In the genomic region with DNA sequence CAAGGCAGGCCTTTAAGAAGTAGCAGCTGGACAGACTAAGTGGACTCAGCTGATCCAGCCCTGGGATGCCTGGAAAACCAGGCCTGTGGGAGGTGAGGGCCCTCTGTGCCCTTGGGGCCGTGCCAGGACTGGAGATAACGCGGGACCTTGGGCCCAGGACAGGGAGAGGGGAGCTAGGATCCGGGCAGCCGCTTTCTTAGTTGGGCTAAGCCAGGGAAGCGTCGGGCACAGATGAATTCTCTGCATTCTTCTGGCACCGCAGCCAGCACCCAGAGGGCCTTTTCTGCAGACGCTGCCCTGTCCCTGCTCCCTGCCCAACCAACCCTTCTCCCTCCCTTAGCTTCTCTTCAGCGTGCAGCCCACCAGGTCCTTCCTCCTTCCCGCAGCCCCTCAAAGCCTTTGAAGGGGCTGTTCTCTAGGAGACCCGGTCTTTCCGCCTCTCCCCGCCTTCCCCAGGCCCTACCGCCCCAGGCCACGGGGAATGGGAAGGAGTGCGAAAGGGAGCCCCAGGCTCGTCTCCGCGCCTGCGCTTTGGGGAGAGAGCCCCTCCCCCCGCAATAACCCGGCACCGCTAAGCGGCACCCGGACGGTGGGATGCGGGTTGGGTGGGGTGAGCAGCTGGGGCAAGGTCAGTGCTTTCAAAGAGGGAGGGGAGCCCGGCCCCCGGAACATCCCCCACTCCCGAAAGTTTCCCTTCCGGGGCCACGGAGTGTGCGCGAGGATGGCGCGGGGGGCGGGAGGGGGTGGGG, we compare ENCODE assay signal across 8 cellular contexts. TPM values are rescaled to one million over a fixed set of nuclear protein-coding genes. Genes with fewer than 3 reads are reported as not detected.
A peak's percentile ranks its signal among the peaks of the same experiment; 100 is the strongest.
DNase-seq lines count a peak whose midpoint lies in the region; ATAC-seq and TF ChIP-seq lines count a peak whose summit lies in the region.

No MANE protein-coding gene starts in this region.

- H3K9me3 ChIP-seq in neutrophil (no peaks in the 10 kb centered on the region), vagina (no peaks in the 10 kb centered on the region)

- H3K27ac ChIP-seq in neutrophil: peak overlapping the region; percentile 76
- H3K27ac ChIP-seq in vagina: peak overlapping the region; percentile 88

- TF ChIP-seq CTCF in neutrophil (IDR thresholded peaks at IDR 0.05) (no peak), vagina (IDR thresholded peaks at IDR 0.05) (no peak)

- intact Hi-C loops in vagina (cut with DNase I): no loop called here

- peaks cover 2% of the 10 kb centered on the region for H3K27me3 ChIP-seq in neutrophil
- no peaks in the 10 kb centered on the region for H3K27me3 ChIP-seq in vagina

- no peaks in the 10 kb centered on the region for H3K36me3 ChIP-seq in neutrophil
- H3K36me3 ChIP-seq in vagina: no peaks in the 10 kb centered on the region

- peak; percentile 15 for ATAC-seq in HG03039 (IDR thresholded peaks at IDR 0.05; ENCODE audit: unreplicated experiment)
- ATAC-seq in GM18861 (IDR thresholded peaks at IDR 0.05; ENCODE audit: unreplicated experiment): no peak

- H3K4me3 Mint-ChIP-seq in activated naive CD8-positive, alpha-beta T cell: peak overlapping the region; percentile 71

- no peak overlapping the region for H3K27ac Mint-ChIP-seq in activated naive CD8-positive, alpha-beta T cell

- H3K9me3 Mint-ChIP-seq in activated naive CD8-positive, alpha-beta T cell (ENCODE audit: low read depth): no peaks in the 10 kb centered on the region

- H3K27me3 Mint-ChIP-seq in activated naive CD8-positive, alpha-beta T cell: no peaks in the 10 kb centered on the region

- H3K4me1 ChIP-seq in neutrophil (ENCODE audit: control insufficient read depth in 1 of 2, insufficient read depth in 1 of 2, low read depth in 1 of 2, low read length in 1 of 2) (peaks cover 46 to 55% of the 10 kb centered on the region in 2 experiments), vagina (peaks cover 54% of the 10 kb centered on the region)

- H3K4me3 ChIP-seq in neutrophil (ENCODE audit: low read depth in 1 of 2, low read length in 1 of 2) (peak overlapping the region; percentile 70 to 71), vagina (peak overlapping the region; percentile 81 to 97)

- TF ChIP-seq POLR2A in vagina (IDR thresholded peaks at IDR 0.05): no peak

- in situ Hi-C loops in G401 (cut with HindIII; ENCODE audit: low sequenced_read_pairs): no loop called here

- DNase-seq in G401 (ENCODE audit: low spot score): peak; percentile 70
- DNase-seq in glomerular visceral epithelial cell (ENCODE audit: extremely low spot score): peak; percentile 74
- DNase-seq in vagina (ENCODE audit: extremely low spot score in 2 of 2): no peak

- peaks cover 34% of the 10 kb centered on the region for H3K4me1 Mint-ChIP-seq in activated naive CD8-positive, alpha-beta T cell (ENCODE audit: low read depth)

- H3K36me3 Mint-ChIP-seq in activated naive CD8-positive, alpha-beta T cell: peaks cover 2% of the 10 kb centered on the region

TF ChIP-seq in PFSK-1, 5 proteins besides CTCF, POLR2A, EP300 and RAD21:
- TF ChIP-seq POLR2AphosphoS5 (IDR thresholded peaks at IDR 0.05; ENCODE audit: low read depth, low read length) (no peak), FOXP2 (optimal IDR thresholded peaks at IDR 0.05; ENCODE audit: borderline replicate concordance, extremely low read depth, extremely low read length, insufficient read depth) (no peak), TAF1 (IDR thresholded peaks at IDR 0.05; ENCODE audit: borderline replicate concordance, insufficient read depth, low read length) (no peak), SIN3A (IDR thresholded peaks at IDR 0.05; ENCODE audit: borderline replicate concordance, insufficient read depth, low read length) (0 out of 2 replicates have a peak, but pooled peaks have one; percentile 7)
- TF ChIP-seq, protein P1, sequence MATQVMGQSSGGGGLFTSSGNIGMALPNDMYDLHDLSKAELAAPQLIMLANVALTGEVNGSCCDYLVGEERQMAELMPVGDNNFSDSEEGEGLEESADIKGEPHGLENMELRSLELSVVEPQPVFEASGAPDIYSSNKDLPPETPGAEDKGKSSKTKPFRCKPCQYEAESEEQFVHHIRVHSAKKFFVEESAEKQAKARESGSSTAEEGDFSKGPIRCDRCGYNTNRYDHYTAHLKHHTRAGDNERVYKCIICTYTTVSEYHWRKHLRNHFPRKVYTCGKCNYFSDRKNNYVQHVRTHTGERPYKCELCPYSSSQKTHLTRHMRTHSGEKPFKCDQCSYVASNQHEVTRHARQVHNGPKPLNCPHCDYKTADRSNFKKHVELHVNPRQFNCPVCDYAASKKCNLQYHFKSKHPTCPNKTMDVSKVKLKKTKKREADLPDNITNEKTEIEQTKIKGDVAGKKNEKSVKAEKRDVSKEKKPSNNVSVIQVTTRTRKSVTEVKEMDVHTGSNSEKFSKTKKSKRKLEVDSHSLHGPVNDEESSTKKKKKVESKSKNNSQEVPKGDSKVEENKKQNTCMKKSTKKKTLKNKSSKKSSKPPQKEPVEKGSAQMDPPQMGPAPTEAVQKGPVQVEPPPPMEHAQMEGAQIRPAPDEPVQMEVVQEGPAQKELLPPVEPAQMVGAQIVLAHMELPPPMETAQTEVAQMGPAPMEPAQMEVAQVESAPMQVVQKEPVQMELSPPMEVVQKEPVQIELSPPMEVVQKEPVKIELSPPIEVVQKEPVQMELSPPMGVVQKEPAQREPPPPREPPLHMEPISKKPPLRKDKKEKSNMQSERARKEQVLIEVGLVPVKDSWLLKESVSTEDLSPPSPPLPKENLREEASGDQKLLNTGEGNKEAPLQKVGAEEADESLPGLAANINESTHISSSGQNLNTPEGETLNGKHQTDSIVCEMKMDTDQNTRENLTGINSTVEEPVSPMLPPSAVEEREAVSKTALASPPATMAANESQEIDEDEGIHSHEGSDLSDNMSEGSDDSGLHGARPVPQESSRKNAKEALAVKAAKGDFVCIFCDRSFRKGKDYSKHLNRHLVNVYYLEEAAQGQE (IDR thresholded peaks at IDR 0.05; ENCODE audit: insufficient read depth in 1 of 2, low read depth in 2 of 2, low read length in 2 of 2): no peak

RNA-seq across cellular contexts. Expression of a gene that starts 0.7 kb away (rescaled TPM):
- 11.4 and 17.0 TPM in 2 replicates for total RNA-seq in G401 (2014; rRNA removed; shearing (Covaris generic))
- polyA plus RNA-seq in PFSK-1 (2012; ENCODE audit: insufficient read length, low read depth): 29.1 TPM
- total RNA-seq in vagina: 15.7 TPM

RNA-seq across cellular contexts. Expression of a gene that starts 15.4 kb away (rescaled TPM):
- 1.9 and 2.8 TPM in 2 replicates for total RNA-seq in G401 (2014; rRNA removed; shearing (Covaris generic))
- polyA plus RNA-seq in PFSK-1 (2012; ENCODE audit: insufficient read length, low read depth): 3.4 TPM
- 2.7 TPM for total RNA-seq in vagina

Comparison
In these comparisons a context has a peak if more than half of its experiments do, and no peak if none do; other contexts are left out.
1. DNase-seq: peak in G401 (single experiment) and glomerular visceral epithelial cell (single experiment); none in vagina (0 of 2).